8 cellular contexts compared by ENCODE assay signal in the genomic region with DNA sequence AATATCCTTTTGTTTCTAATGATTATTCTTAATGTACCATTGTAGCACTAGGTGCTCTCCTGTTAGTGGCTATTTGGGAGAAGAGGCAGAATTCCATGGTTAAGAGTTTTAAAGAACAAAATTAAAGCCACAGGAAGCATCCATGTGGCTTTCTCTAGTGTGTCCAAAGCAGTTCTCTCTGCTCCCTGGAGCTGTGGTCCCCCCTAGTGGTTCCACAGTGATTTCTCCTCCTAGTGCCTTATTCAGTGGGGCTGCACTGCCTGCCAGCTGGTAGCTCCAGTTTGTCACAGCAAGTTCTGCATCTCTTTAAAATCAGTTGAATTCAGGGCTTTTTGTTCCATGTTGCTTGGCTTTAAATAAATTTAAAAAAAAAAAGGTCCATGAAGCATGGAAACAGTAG. TPM values are rescaled to one million over a fixed set of nuclear protein-coding genes. Genes with fewer than 3 reads are reported as not detected.
DNase-seq lines count a peak whose midpoint lies in the region; ATAC-seq and TF ChIP-seq lines count a peak whose summit lies in the region.

No MANE protein-coding gene starts in this region.

- H3K4me3 ChIP-seq in fibroblast of pulmonary artery (replicated peaks; ENCODE audit: low read depth, low read length), result no peak overlapping the region
- no peak overlapping the region for H3K4me3 ChIP-seq in neuronal stem cell (ENCODE audit: low read length in 2 of 2)

- H3K4me2 ChIP-seq in neuronal stem cell (ENCODE audit: insufficient read depth, low read length, poor library complexity, severe bottlenecking), result no peak overlapping the region

- no peak overlapping the region for H3K18ac ChIP-seq in neuronal stem cell (ENCODE audit: low read length)

- TF ChIP-seq CTCF in fibroblast of pulmonary artery (IDR thresholded peaks at IDR 0.05; ENCODE audit: low read length, missing control alignments), result peak; percentile 87

- H2BK15ac ChIP-seq in neuronal stem cell (ENCODE audit: low read length), result no peak overlapping the region

- H2BK12ac ChIP-seq in neuronal stem cell (ENCODE audit: low read length), result no peak overlapping the region

- no peak overlapping the region for H3K9ac ChIP-seq in neuronal stem cell (ENCODE audit: low read depth, low read length, poor library complexity)

- no peak overlapping the region for H2AFZ ChIP-seq in neuronal stem cell (ENCODE audit: low read length)

- no peak overlapping the region for H3K23ac ChIP-seq in neuronal stem cell (ENCODE audit: low read depth, low read length, poor library complexity)

- H3K14ac ChIP-seq in neuronal stem cell (ENCODE audit: low read length), result no peak overlapping the region

- CTCF ChIA-PET in HEK293T (lab: Yijun Ruan, JAX), result interaction anchor here (0.6 kb wide), 1 partner anchor 1585 kb away, joined by 3 read pairs; no protein-coding TSS in a partner anchor

- peaks cover 0 to under 1% (median 0%) of the 10 kb centered on the region in 3 experiments for H3K27me3 ChIP-seq in neuronal stem cell (ENCODE audit: control insufficient read depth in 3 of 3, insufficient read depth in 3 of 3, low read depth in 1 of 3, low read length in 3 of 3)

- H3K79me1 ChIP-seq in neuronal stem cell (ENCODE audit: low read depth, low read length), result no peaks in the 10 kb centered on the region

- POLR2A ChIA-PET in HEK293T (lab: Yijun Ruan, JAX), result no interaction called here

- H3K4me1 ChIP-seq in neuronal stem cell (ENCODE audit: control insufficient read depth in 2 of 2, insufficient read depth in 1 of 2, low read depth in 1 of 2, low read length in 2 of 2), result no peaks in the 10 kb centered on the region

- no peak overlapping the region for H4K91ac ChIP-seq in neuronal stem cell (ENCODE audit: low read depth, low read length, poor library complexity)

- no peak overlapping the region for H2AK5ac ChIP-seq in neuronal stem cell (ENCODE audit: low read depth, low read length)

- H4K8ac ChIP-seq in neuronal stem cell (ENCODE audit: low read depth, low read length), result no peak overlapping the region

- no peak overlapping the region for H2BK5ac ChIP-seq in neuronal stem cell (ENCODE audit: low read length)

- no peak overlapping the region for H3K4ac ChIP-seq in neuronal stem cell (ENCODE audit: low read length)

- DNase-seq in D341Med (ENCODE audit: low spot score) (peak; percentile 62), HEK293T (ENCODE audit: extremely low spot score) (peak; percentile 39), SW480 (ENCODE audit: low spot score) (peak; percentile 33), fibroblast of pulmonary artery (ENCODE audit: low read depth) (peak; percentile 87), neuronal stem cell (ENCODE audit: low spot score) (peak; percentile 20), NCI-H1417 treated with DMSO at 0.1 percent for 48 hours (lab: John Stamatoyannopoulos, UW) (no peak)
- DNase-seq in activated CD8-positive, alpha-beta memory T cell treated with anti-CD3 and anti-CD28 coated beads, Interleukin-2, amount 50 U/mL, for 48 hours, result no peak

- no peaks in the 10 kb centered on the region for H3K9me3 ChIP-seq in neuronal stem cell (replicated peaks in 1 of 2; ENCODE audit: control insufficient read depth in 2 of 2, insufficient read depth in 1 of 2, low read depth in 1 of 2, low read length in 2 of 2)

- H3K27ac ChIP-seq in neuronal stem cell (replicated peaks; ENCODE audit: low read length), result no peak overlapping the region

- ATAC-seq in HG02588 (IDR thresholded peaks at IDR 0.05; ENCODE audit: unreplicated experiment), result no peak

- H2BK120ac ChIP-seq in neuronal stem cell (ENCODE audit: low read depth, low read length), result no peak overlapping the region

- H3K36me3 ChIP-seq in neuronal stem cell (replicated peaks in 1 of 2; ENCODE audit: control insufficient read depth in 2 of 2, insufficient read depth in 2 of 2, low read length in 2 of 2), result no peaks in the 10 kb centered on the region

TF ChIP-seq in HEK293T, 16 proteins besides CTCF, POLR2A, EP300 and RAD21:
- TF ChIP-seq NFRKB (IDR thresholded peaks at IDR 0.05) (no peak), ARNT (IDR thresholded peaks at IDR 0.05) (no peak), FOXK2 (IDR thresholded peaks at IDR 0.05) (no peak), FOXM1 (IDR thresholded peaks at IDR 0.05; ENCODE audit: borderline replicate concordance) (no peak), ZNF384 (IDR thresholded peaks at IDR 0.05) (no peak), ELF4 (IDR thresholded peaks at IDR 0.05) (no peak), CTBP1 (IDR thresholded peaks at IDR 0.05; ENCODE audit: borderline replicate concordance) (no peak), FOXA1 (IDR thresholded peaks at IDR 0.05) (no peak), LEF1 (IDR thresholded peaks at IDR 0.05; ENCODE audit: borderline replicate concordance) (no peak), SP1 (IDR thresholded peaks at IDR 0.05) (no peak), SUZ12 (IDR thresholded peaks at IDR 0.05) (no peak), L3MBTL2 (conservative IDR thresholded peaks at IDR 0.05) (no peak)
- TF ChIP-seq, protein P1, sequence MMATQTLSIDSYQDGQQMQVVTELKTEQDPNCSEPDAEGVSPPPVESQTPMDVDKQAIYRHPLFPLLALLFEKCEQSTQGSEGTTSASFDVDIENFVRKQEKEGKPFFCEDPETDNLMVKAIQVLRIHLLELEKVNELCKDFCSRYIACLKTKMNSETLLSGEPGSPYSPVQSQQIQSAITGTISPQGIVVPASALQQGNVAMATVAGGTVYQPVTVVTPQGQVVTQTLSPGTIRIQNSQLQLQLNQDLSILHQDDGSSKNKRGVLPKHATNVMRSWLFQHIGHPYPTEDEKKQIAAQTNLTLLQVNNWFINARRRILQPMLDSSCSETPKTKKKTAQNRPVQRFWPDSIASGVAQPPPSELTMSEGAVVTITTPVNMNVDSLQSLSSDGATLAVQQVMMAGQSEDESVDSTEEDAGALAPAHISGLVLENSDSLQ (IDR thresholded peaks at IDR 0.05), result no peak

RNA-seq across cellular contexts. Expression of a gene that starts 39.6 kb away (rescaled TPM):
- polyA plus RNA-seq in neuronal stem cell (2013, experiment 1 of 2), result 60.9 TPM
- 58.8 TPM for polyA plus RNA-seq in neuronal stem cell (2013, experiment 2 of 2)

Comparison
In these comparisons a context has a peak if more than half of its experiments do, and no peak if none do; other contexts are left out.
1. DNase-seq: peak in D341Med (single experiment), HEK293T (single experiment), SW480 (single experiment), fibroblast of pulmonary artery (single experiment) and neuronal stem cell (single experiment); none in activated CD8-positive, alpha-beta memory T cell treated with anti-CD3 and anti-CD28 coated beads, Interleukin-2, amount 50 U/mL, for 48 hours (single experiment) and NCI-H1417 treated with DMSO at 0.1 percent for 48 hours (single experiment).